9 cellular contexts compared by ENCODE assay signal in the genomic region with DNA sequence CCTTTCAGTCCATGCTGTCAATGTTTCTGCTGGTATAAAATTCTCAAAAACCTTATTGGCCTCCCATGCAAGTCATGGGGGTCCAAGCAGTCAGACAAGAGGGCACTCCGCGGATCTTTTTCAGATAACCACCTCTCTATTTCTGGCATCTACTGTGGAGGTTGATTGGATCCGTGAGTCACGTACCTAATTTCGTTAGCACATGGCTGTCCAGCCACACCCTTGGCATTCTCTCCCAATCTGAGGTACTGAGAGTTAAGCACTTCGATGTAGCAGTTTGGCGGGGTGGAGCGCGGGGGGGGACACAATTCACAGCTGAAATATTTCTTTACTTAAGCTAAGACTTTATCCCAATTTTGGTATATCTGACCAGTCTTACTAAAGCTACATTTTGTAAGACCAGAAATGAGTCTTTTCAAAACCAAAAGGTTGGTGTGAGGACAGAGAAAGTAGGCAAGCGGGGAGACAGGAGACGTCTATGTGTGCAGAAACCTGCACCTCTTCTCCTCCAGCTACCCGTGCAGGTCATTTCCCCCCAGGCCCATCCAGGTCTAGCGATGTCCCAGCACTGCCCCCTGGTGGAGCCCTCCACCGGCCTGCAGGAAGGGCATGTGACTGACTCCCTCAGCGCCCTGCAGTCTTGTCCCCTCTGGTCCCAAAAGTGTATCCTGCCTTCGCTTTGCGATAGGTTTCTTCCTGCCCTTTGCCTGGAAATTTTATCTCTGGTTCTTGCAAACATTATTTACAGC.
DNase-seq lines count a peak whose midpoint lies in the region; ATAC-seq and TF ChIP-seq lines count a peak whose summit lies in the region.
"Had no signal": no experiment of that assay in that cellular context is flagged by ENCODE, and none has a peak within 500 bp of the region (broad histone marks: within the 10 kb centered on the region; RNA-seq: fewer than 3 reads in every experiment).

No MANE protein-coding gene starts in this region.

- peak; percentile 82 for TF ChIP-seq CTCF in GM06990 (IDR thresholded peaks at IDR 0.05; ENCODE audit: insufficient read depth, low read length, poor library complexity, severe bottlenecking)
- peak; percentile 62 for TF ChIP-seq CTCF in epithelial cell of proximal tubule (conservative IDR thresholded peaks at IDR 0.05; ENCODE audit: low read depth, low read length)

- no peak overlapping the region for H3K4me3 ChIP-seq in GM06990 (replicated peaks; ENCODE audit: low read depth, low read length)
- H3K4me3 ChIP-seq in epithelial cell of proximal tubule (ENCODE audit: low read depth, low read length) = no peak overlapping the region
- H3K4me3 ChIP-seq: SK-N-MC had no signal

- ATAC-seq in GM21723 (IDR thresholded peaks at IDR 0.05; ENCODE audit: unreplicated experiment) = no peak

- no peaks in the 10 kb centered on the region for H3K36me3 ChIP-seq in GM06990 (ENCODE audit: control insufficient read depth, insufficient read depth, low read length)

- no peaks in the 10 kb centered on the region for H3K27me3 ChIP-seq in GM06990 (replicated peaks; ENCODE audit: control insufficient read depth, insufficient read depth, low read length)

- DNase-seq in GM06990 (ENCODE audit: extremely low read depth, insufficient read length) = peak; percentile 28
- DNase-seq in HUDEP-2 (lab: John Stamatoyannopoulos, UW; ENCODE audit: unreplicated experiment in 76 of 76) = peak in 58 of 76 experiments; percentile 4 to 78 (median 36)
- DNase-seq in activated CD4-positive, alpha-beta T cell treated with anti-CD3 and anti-CD28 coated beads for 48 hours = peak; percentile 77
- no peak for DNase-seq in epithelial cell of proximal tubule (ENCODE audit: low read depth)
- DNase-seq in retina = peak; percentile 16
- no peak for DNase-seq in superior temporal gyrus (ENCODE audit: extremely low spot score)
- no peak for DNase-seq in NK-92 treated with Interleukin-12 subunit alpha and Interleukin-12 subunit beta, amount 100 ng/mL, for 24 hours (lab: John Stamatoyannopoulos, UW)

Comparison
In these comparisons a context has a peak if more than half of its experiments do, and no peak if none do; other contexts are left out.
1. DNase-seq: peak in GM06990 (single experiment), HUDEP-2 (58 of 76), activated CD4-positive, alpha-beta T cell treated with anti-CD3 and anti-CD28 coated beads for 48 hours (single experiment) and retina (single experiment); none in epithelial cell of proximal tubule (single experiment), superior temporal gyrus (single experiment) and NK-92 treated with Interleukin-12 subunit alpha and Interleukin-12 subunit beta, amount 100 ng/mL, for 24 hours (single experiment).